ENCODE assay signal across 2 cellular contexts in the genomic region with DNA sequence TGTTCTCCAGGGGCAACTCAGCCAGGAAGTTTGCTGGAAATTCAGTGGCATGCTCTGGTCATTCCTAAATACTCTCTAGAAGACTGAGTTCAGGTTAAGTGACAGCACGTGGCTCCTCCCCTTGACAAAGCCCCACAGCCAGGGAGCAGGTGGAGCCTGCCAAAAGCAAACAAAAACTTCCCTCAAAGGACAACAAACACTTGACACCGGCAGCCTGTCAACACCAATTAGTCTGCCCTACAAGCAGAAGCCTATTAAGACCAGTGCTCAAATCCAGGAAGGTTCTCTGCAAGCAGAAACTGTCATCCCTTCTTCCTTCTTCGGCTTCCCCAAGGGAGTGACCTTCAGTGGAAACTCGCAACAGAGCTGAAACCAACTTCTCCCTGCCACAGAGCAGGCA.
TF ChIP-seq lines count a peak whose summit lies in the region.

No MANE protein-coding gene starts in this region.

TF ChIP-seq in IMR-90, 13 proteins besides CTCF, POLR2A, EP300 and RAD21:
- no peak for TF ChIP-seq FOS (IDR thresholded peaks at IDR 0.05; ENCODE audit: low read depth, low read length)
- no peak for TF ChIP-seq MAFK (IDR thresholded peaks at IDR 0.05; ENCODE audit: low read depth, low read length)
- no peak for TF ChIP-seq MXI1 (IDR thresholded peaks at IDR 0.05; ENCODE audit: borderline replicate concordance, low read depth, low read length)
- TF ChIP-seq CEBPB (IDR thresholded peaks at IDR 0.05; ENCODE audit: low read depth, low read length) = no peak
- no peak for TF ChIP-seq SMC3 (IDR thresholded peaks at IDR 0.05; ENCODE audit: low read depth, low read length)

TF ChIP-seq in GM12878, 131 proteins besides CTCF, POLR2A, EP300 and RAD21:
- TF ChIP-seq, protein P1, sequence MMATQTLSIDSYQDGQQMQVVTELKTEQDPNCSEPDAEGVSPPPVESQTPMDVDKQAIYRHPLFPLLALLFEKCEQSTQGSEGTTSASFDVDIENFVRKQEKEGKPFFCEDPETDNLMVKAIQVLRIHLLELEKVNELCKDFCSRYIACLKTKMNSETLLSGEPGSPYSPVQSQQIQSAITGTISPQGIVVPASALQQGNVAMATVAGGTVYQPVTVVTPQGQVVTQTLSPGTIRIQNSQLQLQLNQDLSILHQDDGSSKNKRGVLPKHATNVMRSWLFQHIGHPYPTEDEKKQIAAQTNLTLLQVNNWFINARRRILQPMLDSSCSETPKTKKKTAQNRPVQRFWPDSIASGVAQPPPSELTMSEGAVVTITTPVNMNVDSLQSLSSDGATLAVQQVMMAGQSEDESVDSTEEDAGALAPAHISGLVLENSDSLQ (IDR thresholded peaks at IDR 0.05) = peak; percentile 27; the same call in 1 of the 2 replicates
- TF ChIP-seq BACH1 (IDR thresholded peaks at IDR 0.05; ENCODE audit: borderline replicate concordance) (no peak), RB1 (IDR thresholded peaks at IDR 0.05; ENCODE audit: borderline replicate concordance) (no peak), CHD4 (IDR thresholded peaks at IDR 0.05) (no peak), HDAC2 (IDR thresholded peaks at IDR 0.05) (no peak), RCOR1 (conservative IDR thresholded peaks at IDR 0.05; ENCODE audit: low read depth, low read length) (no peak), FOXK2 (IDR thresholded peaks at IDR 0.05) (no peak)
